Comparison of ENCODE assay signal across 1 cellular context in the genomic region with DNA sequence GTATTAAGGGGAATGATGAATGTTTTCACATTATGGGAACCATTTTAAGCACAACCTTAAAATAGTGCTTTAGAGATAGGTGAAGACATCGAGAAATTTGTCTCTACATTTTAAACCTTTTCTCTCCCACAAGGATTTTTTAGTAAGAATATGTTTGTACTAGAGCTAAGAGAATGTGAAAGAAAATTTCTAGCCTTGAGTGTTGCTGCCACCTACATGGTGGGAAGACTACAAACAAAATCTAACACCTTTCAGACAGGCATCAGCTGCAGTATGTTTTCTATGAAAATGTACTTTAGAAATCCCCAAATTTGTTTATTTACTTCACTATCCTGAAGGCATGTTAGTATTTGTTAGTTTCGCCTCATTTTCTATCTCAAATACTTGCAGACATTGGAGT.
TF ChIP-seq lines count a peak whose summit lies in the region.

No MANE protein-coding gene starts in this region.

TF ChIP-seq in A549, 52 proteins besides CTCF, POLR2A, EP300 and RAD21 (continued from another document):
- TF ChIP-seq, protein P1, sequence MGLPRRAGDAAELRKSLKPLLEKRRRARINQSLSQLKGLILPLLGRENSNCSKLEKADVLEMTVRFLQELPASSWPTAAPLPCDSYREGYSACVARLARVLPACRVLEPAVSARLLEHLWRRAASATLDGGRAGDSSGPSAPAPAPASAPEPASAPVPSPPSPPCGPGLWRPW (IDR thresholded peaks at IDR 0.05), result no peak
- TF ChIP-seq, protein P2, sequence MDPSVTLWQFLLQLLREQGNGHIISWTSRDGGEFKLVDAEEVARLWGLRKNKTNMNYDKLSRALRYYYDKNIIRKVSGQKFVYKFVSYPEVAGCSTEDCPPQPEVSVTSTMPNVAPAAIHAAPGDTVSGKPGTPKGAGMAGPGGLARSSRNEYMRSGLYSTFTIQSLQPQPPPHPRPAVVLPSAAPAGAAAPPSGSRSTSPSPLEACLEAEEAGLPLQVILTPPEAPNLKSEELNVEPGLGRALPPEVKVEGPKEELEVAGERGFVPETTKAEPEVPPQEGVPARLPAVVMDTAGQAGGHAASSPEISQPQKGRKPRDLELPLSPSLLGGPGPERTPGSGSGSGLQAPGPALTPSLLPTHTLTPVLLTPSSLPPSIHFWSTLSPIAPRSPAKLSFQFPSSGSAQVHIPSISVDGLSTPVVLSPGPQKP (IDR thresholded peaks at IDR 0.05; ENCODE audit: low read depth, low read length), result no peak
TF ChIP-seq in A549: peak in this region for 0.
